In genomic region chr5:89313804-89314588, GRCh38 we compare ENCODE assay signal across 8 cellular contexts.
DNase-seq lines count a peak whose midpoint lies in the region; ATAC-seq and TF ChIP-seq lines count a peak whose summit lies in the region.

No MANE protein-coding gene starts in this region.

- H3K9me2 ChIP-seq in DOHH2 (replicated peaks; ENCODE audit: control insufficient read depth, low read length) (no peaks in the 10 kb centered on the region), hepatocyte (replicated peaks; ENCODE audit: insufficient read depth) (no peaks in the 10 kb centered on the region)

- ATAC-seq in GM19351 (IDR thresholded peaks at IDR 0.05; ENCODE audit: unreplicated experiment) (peak; percentile 92), HG03342 (IDR thresholded peaks at IDR 0.05; ENCODE audit: unreplicated experiment) (peak; percentile 98), SK-N-SH treated with all-trans-retinoic acid at 6 μM for 48 hours (peak; percentile 95)

- DNase-seq in hepatocyte (ENCODE audit: low spot score) (peak; percentile 11), cerebellum (ENCODE audit: low spot score) (no peak)
- DNase-seq in CD8-positive, alpha-beta memory T cell: no peak
- no peak for DNase-seq in activated effector memory CD4-positive, alpha-beta T cell treated with Interleukin-2 at 50 U/mL for 16 hours

- H3K9me3 ChIP-seq in DOHH2 (ENCODE audit: control insufficient read depth, insufficient read depth, low read length) (no peaks in the 10 kb centered on the region), hepatocyte (ENCODE audit: low read depth) (no peaks in the 10 kb centered on the region)
- H3K9me3 ChIP-seq in CD8-positive, alpha-beta memory T cell (ENCODE audit: low read length): no peaks in the 10 kb centered on the region

- no peaks in the 10 kb centered on the region for H3K4me1 Mint-ChIP-seq in CD8-positive, alpha-beta memory T cell

- H2AFZ ChIP-seq in hepatocyte: no peak overlapping the region

- POLR2A ChIA-PET in CD8-positive, alpha-beta memory T cell (lab: Charles Lee): no interaction called here

- WGBS in hepatocyte (ENCODE audit: low lambda C conversion rate, missing lambda C conversion rate): 39% methylated on average over 3 of the region's 3 CpGs

- CTCF ChIA-PET in CD8-positive, alpha-beta memory T cell (lab: Charles Lee): no interaction called here

- H4K20me1 ChIP-seq in DOHH2 (ENCODE audit: control insufficient read depth, insufficient read depth, low read depth, low read length) (no peaks in the 10 kb centered on the region), hepatocyte (ENCODE audit: insufficient read depth, poor library complexity, severe bottlenecking) (no peaks in the 10 kb centered on the region)

- H3K4me1 ChIP-seq in DOHH2 (ENCODE audit: control insufficient read depth, low read length) (peaks cover 12% of the 10 kb centered on the region), hepatocyte (ENCODE audit: insufficient read depth) (peaks cover 17% of the 10 kb centered on the region)
- H3K4me1 ChIP-seq in CD8-positive, alpha-beta memory T cell (ENCODE audit: insufficient read depth, low read length): no peaks in the 10 kb centered on the region

- H3K4me3 ChIP-seq in DOHH2 (ENCODE audit: low read length): 0 out of 2 replicates have a peak overlapping the region, but pooled peaks have one; percentile 10
- H3K4me3 ChIP-seq in hepatocyte: no peak overlapping the region
- H3K4me3 ChIP-seq in CD8-positive, alpha-beta memory T cell (ENCODE audit: low read length): no peak overlapping the region

- no peaks in the 10 kb centered on the region for H3K36me3 Mint-ChIP-seq in CD8-positive, alpha-beta memory T cell

- H3K27ac ChIP-seq in DOHH2 (ENCODE audit: low read depth, low read length) (peak overlapping the region; percentile 21; the same call in 1 of the 2 replicates), hepatocyte (no peak overlapping the region)
- H3K27ac ChIP-seq in CD8-positive, alpha-beta memory T cell (ENCODE audit: low read depth, low read length): no peak overlapping the region

- no peaks in the 10 kb centered on the region for H3K36me3 ChIP-seq in DOHH2 (ENCODE audit: control insufficient read depth, low read length)
- no peaks in the 10 kb centered on the region for H3K36me3 ChIP-seq in hepatocyte (replicated peaks; ENCODE audit: insufficient read depth, low read depth)
- H3K36me3 ChIP-seq in CD8-positive, alpha-beta memory T cell (ENCODE audit: insufficient read depth, low read length): no peaks in the 10 kb centered on the region

- H3K4me2 ChIP-seq in DOHH2 (ENCODE audit: low read length): peak overlapping the region; percentile 37
- no peak overlapping the region for H3K4me2 ChIP-seq in hepatocyte

- H3K79me2 ChIP-seq in DOHH2 (ENCODE audit: control insufficient read depth, low read length) (no peaks in the 10 kb centered on the region), hepatocyte (no peaks in the 10 kb centered on the region)

- peaks cover 0 to 6% (median 4%) of the 10 kb centered on the region in 5 donors for H3K9me3 Mint-ChIP-seq in CD8-positive, alpha-beta memory T cell

- no peak overlapping the region for H3K4me3 Mint-ChIP-seq in CD8-positive, alpha-beta memory T cell

- H3K27me3 ChIP-seq in DOHH2 (ENCODE audit: control insufficient read depth, low read length) (no peaks in the 10 kb centered on the region), hepatocyte (no peaks in the 10 kb centered on the region)
- no peaks in the 10 kb centered on the region for H3K27me3 ChIP-seq in CD8-positive, alpha-beta memory T cell (ENCODE audit: insufficient read depth, low read length, poor library complexity, severe bottlenecking)

- H3K27ac Mint-ChIP-seq in CD8-positive, alpha-beta memory T cell: no peak overlapping the region

- H3K27me3 Mint-ChIP-seq in CD8-positive, alpha-beta memory T cell: no peaks in the 10 kb centered on the region

- H3F3A ChIP-seq in DOHH2 (ENCODE audit: control insufficient read depth, insufficient read depth): no peaks in the 10 kb centered on the region

- TF ChIP-seq CTCF in DOHH2 (IDR thresholded peaks at IDR 0.05; ENCODE audit: low read depth, low read length, poor library complexity, severe bottlenecking) (no peak), hepatocyte (IDR thresholded peaks at IDR 0.05; ENCODE audit: poor library complexity) (no peak)

TF ChIP-seq in SK-N-SH treated with all-trans-retinoic acid at 6 μM for 48 hours, 23 proteins besides CTCF, POLR2A, EP300 and RAD21:
- TF ChIP-seq SNAI2 (CRISPR knock-in tag; IDR thresholded peaks at IDR 0.05) (no peak), GLIS3 (CRISPR knock-in tag; IDR thresholded peaks at IDR 0.05) (no peak), ZNF565 (CRISPR knock-in tag; conservative IDR thresholded peaks at IDR 0.05; ENCODE audit: low read depth) (no peak), TOX (CRISPR knock-in tag; IDR thresholded peaks at IDR 0.05; ENCODE audit: borderline replicate concordance) (peak; percentile 17; the same call in 1 of the 2 replicates), ZNF8 (CRISPR knock-in tag; IDR thresholded peaks at IDR 0.05) (no peak), ZFP30 (CRISPR knock-in tag; IDR thresholded peaks at IDR 0.05) (no peak), PATZ1 (CRISPR knock-in tag; IDR thresholded peaks at IDR 0.05; ENCODE audit: borderline replicate concordance) (peak; percentile 36; the same call in 1 of the 2 replicates), CSDC2 (CRISPR knock-in tag; IDR thresholded peaks at IDR 0.05) (no peak), BACH2 (CRISPR knock-in tag; IDR thresholded peaks at IDR 0.05; ENCODE audit: borderline replicate concordance) (no peak), ISL1 (CRISPR knock-in tag; IDR thresholded peaks at IDR 0.05) (0 out of 2 replicates have a peak, but pooled peaks have one; percentile 6)
